ENCODE assay signal across 38 cellular contexts in the genomic region with DNA sequence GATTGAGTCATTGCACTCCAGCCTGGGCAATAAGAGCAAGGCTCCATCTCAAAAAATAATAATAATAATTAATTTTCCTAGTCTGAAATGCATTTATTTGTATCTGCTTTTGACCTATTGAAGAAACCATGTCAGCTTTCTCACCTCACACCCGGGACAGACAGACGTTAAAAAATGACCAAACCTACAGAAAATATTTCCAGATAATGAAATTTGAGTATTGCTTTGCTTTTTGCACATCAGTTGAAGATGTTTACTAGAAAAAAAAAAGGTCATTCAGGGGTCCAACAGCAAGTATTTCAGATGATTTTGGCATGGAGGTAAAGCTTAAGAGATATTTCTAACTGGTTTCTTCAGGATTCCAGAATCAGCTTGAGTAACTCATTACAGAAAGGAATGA. TPM values are rescaled to one million over a fixed set of nuclear protein-coding genes. Genes with fewer than 3 reads are reported as not detected.
"Had no signal": no experiment of that assay in that cellular context is flagged by ENCODE, and none has a peak within 500 bp of the region (broad histone marks: within the 10 kb centered on the region; RNA-seq: fewer than 3 reads in every experiment).

A gene with protein sequence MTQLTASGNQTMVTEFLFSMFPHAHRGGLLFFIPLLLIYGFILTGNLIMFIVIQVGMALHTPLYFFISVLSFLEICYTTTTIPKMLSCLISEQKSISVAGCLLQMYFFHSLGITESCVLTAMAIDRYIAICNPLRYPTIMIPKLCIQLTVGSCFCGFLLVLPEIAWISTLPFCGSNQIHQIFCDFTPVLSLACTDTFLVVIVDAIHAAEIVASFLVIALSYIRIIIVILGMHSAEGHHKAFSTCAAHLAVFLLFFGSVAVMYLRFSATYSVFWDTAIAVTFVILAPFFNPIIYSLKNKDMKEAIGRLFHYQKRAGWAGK (plus strand): TSS at position 301 of the 400 bp plus-strand sequence. CDS start 168 bp downstream, outside the sequence.

- H3K4me3 ChIP-seq: MG63 had no signal

- H3K36me3 ChIP-seq: MG63 had no signal

- H3K27ac ChIP-seq: KMS-11 had no signal

- H3K27me3 ChIP-seq: MG63 had no signal

- DNase-seq: Karpas-422, Kasumi-1, KG1, MG63, MM.1S, MV-4-11, NCI-H1048, NCI-H1092, NCI-H1092 treated with DMSO at 0.1 percent for 48 hours, NCI-H1105, NCI-H1105 treated with DMSO at 0.1 percent for 48 hours, NCI-H1417, NCI-H1417 treated with DMSO at 0.1 percent for 48 hours, NCI-H1436, NCI-H1436 treated with DMSO at 0.1 percent for 48 hours, NCI-H146, NCI-H1694, NCI-H1694 treated with DMSO at 0.1 percent for 48 hours, NCI-H187, NCI-H187 treated with DMSO at 0.1 percent for 48 hours, NCI-H1930, NCI-H2029, NCI-H2029 treated with DMSO at 0.1 percent for 48 hours, NCI-H2081, NCI-H2081 treated with DMSO at 0.1 percent for 48 hours, NCI-H2107, NCI-H2171, NCI-H2171 treated with DMSO at 0.1 percent for 48 hours, NCI-H2227 treated with DMSO at 0.1 percent for 48 hours, NCI-H226, NCI-H345, NCI-H446, NCI-H446 treated with DMSO at 0.1 percent for 48 hours had no signal

- H3K4me2 ChIP-seq: KMS-11 had no signal

- H3K9ac ChIP-seq: KMS-11 had no signal

- H3K9me3 ChIP-seq: MG63 had no signal

RNA-seq across cellular contexts. Expression of the gene that starts here (rescaled TPM):
- total RNA-seq: LHCN-M2, M059J, MCF 10A, NCI-H460 had no signal
